Comparison of ENCODE assay signal across 9 cellular contexts in the genomic region with DNA sequence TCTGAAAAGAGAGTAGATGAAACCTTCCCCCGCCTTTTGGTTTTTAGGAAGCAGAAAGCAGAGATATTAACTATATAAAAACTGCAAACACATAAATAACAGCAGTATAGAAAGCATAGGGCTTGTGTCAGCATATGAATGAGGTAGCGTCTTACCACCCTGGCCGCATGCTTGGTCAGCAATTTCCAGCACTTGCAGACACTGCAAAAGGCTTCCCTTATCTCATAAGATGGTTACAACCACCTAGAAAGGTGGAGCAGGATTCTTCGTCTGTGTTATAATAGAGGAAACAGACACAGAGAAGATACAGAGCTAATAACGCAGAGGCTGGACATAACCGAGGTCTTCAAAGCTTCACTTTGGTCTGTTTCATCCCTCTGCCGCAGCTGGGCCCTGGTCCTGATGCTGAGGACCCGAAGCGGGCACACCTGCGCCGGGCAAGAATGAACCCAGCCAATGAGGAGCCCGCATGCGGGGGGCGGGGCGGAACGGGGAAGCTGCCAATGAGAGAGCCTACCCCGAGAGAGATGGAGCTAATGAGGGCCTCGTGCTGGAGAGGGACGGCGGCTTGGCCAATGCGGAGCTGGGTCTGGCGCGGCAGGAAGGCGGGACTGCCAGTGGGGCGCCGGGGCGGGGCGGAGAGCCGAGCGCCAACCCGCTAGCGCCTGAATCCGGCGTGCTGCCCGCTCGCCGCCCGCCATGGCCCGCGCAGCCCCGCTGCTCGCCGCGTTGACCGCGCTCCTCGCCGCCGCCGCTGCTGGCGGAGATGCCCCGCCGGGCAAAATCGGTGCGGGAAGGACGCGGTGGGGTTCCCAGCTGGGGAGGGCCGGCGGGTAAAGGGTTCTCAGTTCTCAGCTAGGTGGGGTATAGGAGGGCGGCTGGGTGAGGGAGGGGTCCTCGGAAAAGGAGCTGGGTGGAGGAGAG. TPM values are rescaled to one million over a fixed set of nuclear protein-coding genes. Genes with fewer than 3 reads are reported as not detected.
A peak's percentile ranks its signal among the peaks of the same experiment; 100 is the strongest.
DNase-seq lines count a peak whose midpoint lies in the region; ATAC-seq, FAIRE-seq and TF ChIP-seq lines count a peak whose summit lies in the region.
"Had no signal": no experiment of that assay in that cellular context is flagged by ENCODE, and none has a peak within 500 bp of the region (broad histone marks: within the 10 kb centered on the region; RNA-seq: fewer than 3 reads in every experiment).

A gene with protein sequence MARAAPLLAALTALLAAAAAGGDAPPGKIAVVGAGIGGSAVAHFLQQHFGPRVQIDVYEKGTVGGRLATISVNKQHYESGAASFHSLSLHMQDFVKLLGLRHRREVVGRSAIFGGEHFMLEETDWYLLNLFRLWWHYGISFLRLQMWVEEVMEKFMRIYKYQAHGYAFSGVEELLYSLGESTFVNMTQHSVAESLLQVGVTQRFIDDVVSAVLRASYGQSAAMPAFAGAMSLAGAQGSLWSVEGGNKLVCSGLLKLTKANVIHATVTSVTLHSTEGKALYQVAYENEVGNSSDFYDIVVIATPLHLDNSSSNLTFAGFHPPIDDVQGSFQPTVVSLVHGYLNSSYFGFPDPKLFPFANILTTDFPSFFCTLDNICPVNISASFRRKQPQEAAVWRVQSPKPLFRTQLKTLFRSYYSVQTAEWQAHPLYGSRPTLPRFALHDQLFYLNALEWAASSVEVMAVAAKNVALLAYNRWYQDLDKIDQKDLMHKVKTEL (plus strand): TSS at position 677 of the 924 bp plus-strand sequence. CDS start 23 bp downstream, at position 700.

- H3K4me3 ChIP-seq in keratinocyte (ENCODE audit: control insufficient read depth in 2 of 3, extremely low read depth in 1 of 3, insufficient read depth in 2 of 3, low read depth in 1 of 3, low read length in 3 of 3): peak within 1 kb of the TSS; percentile 49 to 83 (median 79)

- FAIRE-seq in keratinocyte (lab: Jason Lieb, UNC): no peak
- FAIRE-seq: endometrium had no signal

- no peaks in the 10 kb centered on the region for H4K20me1 ChIP-seq in keratinocyte (ENCODE audit: control insufficient read depth, extremely low read depth, insufficient read depth, low read length)

- H3K36me3 ChIP-seq in keratinocyte (ENCODE audit: control insufficient read depth in 2 of 2, extremely low read depth in 1 of 2, insufficient read depth in 2 of 2, low read length in 2 of 2): peaks cover 0 to 3% of the 10 kb centered on the region in 2 experiments

- peak; percentile 81 for TF ChIP-seq POLR2A in GM19099 (IDR thresholded peaks at IDR 0.05; ENCODE audit: extremely low read depth, insufficient read length, low read depth)

- dilution Hi-C loops in keratinocyte (cut with MboI; ENCODE audit: extremely low pct_ligation_motif_present, low sequenced_read_pairs): no loop called here

- no peak for TF ChIP-seq CTCF in keratinocyte (optimal IDR thresholded peaks at IDR 0.05 in 1 of 3, IDR thresholded peaks at IDR 0.05 in 1 of 3, conservative IDR thresholded peaks at IDR 0.05 in 1 of 3; ENCODE audit: extremely low read depth in 1 of 3, insufficient read depth in 2 of 3, low read length in 3 of 3)

- H3K4me2 ChIP-seq in keratinocyte (ENCODE audit: control insufficient read depth, extremely low read depth, insufficient read depth, low read depth, low read length): peak within 1 kb of the TSS; percentile 87

- no peaks in the 10 kb centered on the region for H3K27me3 ChIP-seq in keratinocyte (ENCODE audit: control insufficient read depth, extremely low read depth, insufficient read depth, low read length)

- peak within 1 kb of the TSS; percentile 73 for H3K9ac ChIP-seq in keratinocyte (ENCODE audit: control insufficient read depth, extremely low read depth, insufficient read depth, low read length)

- peak; percentile 90 to 92 for DNase-seq in AML-193 (lab: John Stamatoyannopoulos, UW)
- DNase-seq in NCI-H446 treated with DMSO at 0.1 percent for 48 hours (lab: John Stamatoyannopoulos, UW): peak; percentile 94
- DNase-seq in cerebellar cortex (ENCODE audit: low spot score): peak; percentile 98
- DNase-seq in keratinocyte (ENCODE audit: low read depth, low spot score): peak; percentile 63
- DNase-seq in stimulated activated CD4-positive, alpha-beta T cell treated with anti-CD3 and anti-CD28 coated beads, Interleukin-12 subunit alpha, Interleukin-12 subunit beta, amount 100 ng/mL, for 48 hours (ENCODE audit: low read depth in 2 of 3, low spot score in 1 of 3): peak; percentile 75 to 98 (median 95)

- peak within 1 kb of the TSS; percentile 81 for H2AFZ ChIP-seq in keratinocyte (ENCODE audit: control insufficient read depth, low read length)

- H3K4me1 ChIP-seq in keratinocyte (ENCODE audit: control insufficient read depth, extremely low read depth, insufficient read depth, low read length): peaks cover 7% of the 10 kb centered on the region

- ATAC-seq in HG03378 (IDR thresholded peaks at IDR 0.05; ENCODE audit: unreplicated experiment): peak; percentile 97
- peak; percentile 98 to 99 for ATAC-seq in activated CD4-positive, CD25-positive, alpha-beta regulatory T cell treated with anti-CD3 and anti-CD28 coated beads, Interleukin-2, amount 50 U/mL, for 24 hours

- peak within 1 kb of the TSS; percentile 21 for H3K27ac ChIP-seq in keratinocyte (ENCODE audit: control insufficient read depth, insufficient read depth, low read length)

- peaks cover 5% of the 10 kb centered on the region for H3K79me2 ChIP-seq in keratinocyte (ENCODE audit: control insufficient read depth, insufficient read depth, low read length)

- H3K9me3 ChIP-seq in keratinocyte (ENCODE audit: control insufficient read depth, low read depth, low read length): no peaks in the 10 kb centered on the region

- H3K9me1 ChIP-seq in keratinocyte (ENCODE audit: control insufficient read depth, extremely low read depth, insufficient read depth, low read length): no peaks in the 10 kb centered on the region

RNA-seq across cellular contexts. Expression of the gene that starts here (rescaled TPM):
- 9.5 to 12.8 TPM (median 9.9 TPM) in 3 replicates for polyA plus RNA-seq in keratinocyte
- 6.3 TPM for polyA plus RNA-seq in keratinocyte (2011; ENCODE audit: low read depth)
- polyA plus RNA-seq in keratinocyte (2011; cell fraction: cytosol; rRNA removed): 5.6 and 6.1 TPM in 2 replicates
- polyA plus RNA-seq in keratinocyte (2011; cell fraction: nucleus; rRNA removed): 23.6 and 26.8 TPM in 2 replicates
- polyA plus RNA-seq in keratinocyte (2012; ENCODE audit: low replicate concordance): 6.9 and 8.3 TPM in 2 replicates
- polyA minus RNA-seq in keratinocyte: 7.4 to 11.9 TPM (median 9.5 TPM) in 3 replicates
- 6.9 TPM for polyA minus RNA-seq in keratinocyte (2011; cell fraction: cytosol; rRNA and poly(A)+ RNA removed)
- polyA minus RNA-seq in keratinocyte (2011; cell fraction: nucleus; rRNA and poly(A)+ RNA removed): 8.1 and 9.8 TPM in 2 replicates

Comparison
In these comparisons a context has a peak if more than half of its experiments do, and no peak if none do; other contexts are left out.
1. Peak in every context shown above with its lines: DNase-seq, ATAC-seq, H3K4me3 ChIP-seq and H3K27ac ChIP-seq.